In the genomic region with DNA sequence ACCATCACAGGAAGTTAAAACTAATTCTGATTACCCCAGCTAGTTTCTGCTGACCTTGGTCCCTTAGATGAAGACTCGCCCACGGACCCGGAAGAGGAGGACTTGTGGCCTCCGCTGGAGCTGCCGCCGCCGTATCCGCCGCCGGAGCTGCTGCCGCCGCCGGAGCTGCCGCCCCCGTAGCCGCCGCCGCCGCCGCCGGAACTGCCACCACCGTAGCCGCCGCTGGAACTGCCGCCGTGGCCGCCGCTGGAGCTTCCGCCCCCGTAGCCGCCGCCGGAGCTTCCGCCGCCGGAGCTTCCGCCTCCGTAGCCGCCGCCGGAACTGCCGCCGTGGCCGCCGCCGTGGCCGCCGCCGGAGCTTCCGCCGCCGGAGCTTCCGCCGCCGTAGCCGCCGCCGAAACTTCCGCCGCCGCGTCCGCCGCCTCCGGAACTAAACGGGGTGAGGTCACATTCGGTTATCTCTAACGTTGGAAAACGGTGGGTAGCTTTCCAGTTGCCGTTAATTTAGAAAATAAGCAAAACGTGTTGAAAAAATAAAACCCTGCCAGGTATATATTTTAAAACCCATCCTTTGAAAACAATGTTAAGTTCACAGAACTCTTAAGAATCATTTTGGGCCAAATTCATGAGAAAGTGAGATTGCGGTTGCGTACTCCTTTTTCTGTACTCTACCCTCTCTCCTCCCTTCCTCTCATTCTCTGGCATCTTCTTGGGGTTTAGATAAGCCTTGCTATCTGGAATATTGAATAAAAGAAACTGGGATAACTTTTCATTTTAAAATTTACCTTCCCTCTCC, we compare ENCODE assay signal across 8 cellular contexts. TPM values are rescaled to one million over a fixed set of nuclear protein-coding genes. Genes with fewer than 3 reads are reported as not detected.
A peak's percentile ranks its signal among the peaks of the same experiment; 100 is the strongest.
DNase-seq lines count a peak whose midpoint lies in the region; ATAC-seq and TF ChIP-seq lines count a peak whose summit lies in the region.

No MANE protein-coding gene starts in this region.

- CTCF ChIA-PET in HCT116 (lab: Charles Lee): interaction anchor here (0.7 to 2.1 kb wide), 6 partner anchors 54 to 847 kb away, joined by 3 to 9 read pairs (median 5); no protein-coding TSS in a partner anchor

- H3K27ac ChIP-seq in HCT116 (ENCODE audit: low read depth, low read length): peak overlapping the region; percentile 93
- peak overlapping the region; percentile 77 for H3K27ac ChIP-seq in parathyroid adenoma
- H3K27ac ChIP-seq in tibial artery: peak overlapping the region; percentile 74 to 88

- peaks cover 9% of the 10 kb centered on the region for H3K27me3 Mint-ChIP-seq in activated naive CD8-positive, alpha-beta T cell treated with anti-CD3 and anti-CD28 coated beads for 36 hours

- no peak for TF ChIP-seq CTCF in HCT116 (IDR thresholded peaks at IDR 0.05 in 2 of 3, conservative IDR thresholded peaks at IDR 0.05 in 1 of 3; ENCODE audit: borderline replicate concordance in 1 of 3, insufficient read depth in 1 of 3, low read depth in 2 of 3, low read length in 2 of 3)
- TF ChIP-seq CTCF in parathyroid adenoma (IDR thresholded peaks at IDR 0.05): no peak
- TF ChIP-seq CTCF in tibial artery (IDR thresholded peaks at IDR 0.05): peak in 1 of 2 experiments; percentile 12

- no peak overlapping the region for H2AFZ ChIP-seq in HCT116 (ENCODE audit: low read depth, low read length, poor library complexity, severe bottlenecking)
- peak overlapping the region; percentile 94 for H2AFZ ChIP-seq in parathyroid adenoma

- POLR2A ChIA-PET in HCT116 (lab: Charles Lee): interaction anchor here (0.7 to 1.6 kb wide), 5 partner anchors 11 to 870 kb away, joined by 3 to 6 read pairs (median 3); partner anchors contain the start of gene EIF1

- BruUV-seq in HCT116 (replicated peaks; lab: Mats Ljungman, UMichigan): no TSS peak

- RAD21 ChIA-PET in HCT116 (lab: Charles Lee; ENCODE audit: low non-redundant PET in 1 of 2, low total read pairs in 2 of 2, uncharacterized antibody in 2 of 2, unreplicated experiment in 2 of 2): no interaction called here

- DNase-seq in EL (peak; percentile 86), HCT116 (ENCODE audit: low read depth, low spot score) (peak; percentile 53), NAMALWA (ENCODE audit: low spot score) (peak; percentile 76), SKM-1 treated with dmso at 0.1 percent for 144 hours (lab: John Stamatoyannopoulos, UW; ENCODE audit: unreplicated experiment) (peak; percentile 54), Right ventricle myocardium superior (peak; percentile 88), tibial artery (peak; percentile 56 to 88)
- DNase-seq in activated naive CD8-positive, alpha-beta T cell treated with anti-CD3 and anti-CD28 coated beads for 36 hours: peak; percentile 85

- no peaks in the 10 kb centered on the region for H3K9me2 ChIP-seq in HCT116 (ENCODE audit: insufficient read depth)

- peaks cover 17% of the 10 kb centered on the region for H3K4me1 Mint-ChIP-seq in activated naive CD8-positive, alpha-beta T cell treated with anti-CD3 and anti-CD28 coated beads for 36 hours

- H3K4me2 ChIP-seq in HCT116 (ENCODE audit: low read length) (peak overlapping the region; percentile 85), parathyroid adenoma (ENCODE audit: low read length) (peak overlapping the region; percentile 79)

- no peaks in the 10 kb centered on the region for H4K20me1 ChIP-seq in HCT116 (ENCODE audit: insufficient read depth)

- H3K9me3 ChIP-seq in HCT116 (ENCODE audit: control insufficient read depth in 1 of 2, insufficient read depth in 1 of 2, low read depth in 1 of 2, low read length in 2 of 2) (no peaks in the 10 kb centered on the region), parathyroid adenoma (ENCODE audit: control insufficient read depth, low read length) (no peaks in the 10 kb centered on the region), tibial artery (no peaks in the 10 kb centered on the region)

- peaks cover 2% of the 10 kb centered on the region for H3K9me3 Mint-ChIP-seq in activated naive CD8-positive, alpha-beta T cell treated with anti-CD3 and anti-CD28 coated beads for 36 hours

- H3K27ac Mint-ChIP-seq in activated naive CD8-positive, alpha-beta T cell treated with anti-CD3 and anti-CD28 coated beads for 36 hours: peak overlapping the region; percentile 94

- H3K27me3 ChIP-seq in HCT116 (ENCODE audit: insufficient read depth, low read length) (no peaks in the 10 kb centered on the region), parathyroid adenoma (ENCODE audit: control insufficient read depth, insufficient read depth, low read length) (no peaks in the 10 kb centered on the region), tibial artery (no peaks in the 10 kb centered on the region)

- H3K9ac ChIP-seq in HCT116 (ENCODE audit: low read length): peak overlapping the region; percentile 86
- no peak overlapping the region for H3K9ac ChIP-seq in parathyroid adenoma

- TF ChIP-seq RAD21 in HCT116 (IDR thresholded peaks at IDR 0.05; ENCODE audit: low read depth): no peak

- H3K4me1 ChIP-seq in HCT116 (ENCODE audit: control insufficient read depth in 1 of 2, insufficient read depth in 2 of 2, low read length in 2 of 2): peaks cover 8 to 19% of the 10 kb centered on the region in 2 experiments
- H3K4me1 ChIP-seq in parathyroid adenoma: peaks cover 8% of the 10 kb centered on the region
- H3K4me1 ChIP-seq in tibial artery: peaks cover 0 to 14% (median 3%) of the 10 kb centered on the region in 4 donors

- H3K4me3 Mint-ChIP-seq in activated naive CD8-positive, alpha-beta T cell treated with anti-CD3 and anti-CD28 coated beads for 36 hours: peak overlapping the region; percentile 97

- H3K36me3 ChIP-seq in HCT116 (ENCODE audit: control insufficient read depth in 1 of 2, insufficient read depth in 2 of 2, low read length in 2 of 2) (peaks cover 8 to 10% of the 10 kb centered on the region in 2 experiments; a peak in 2 of 4 replicates), parathyroid adenoma (ENCODE audit: control insufficient read depth, insufficient read depth, low read length) (no peaks in the 10 kb centered on the region), tibial artery (peaks cover 0 to 14% (median 11%) of the 10 kb centered on the region in 3 donors)

- peak; percentile 89 for ATAC-seq in HCT116
- peak; percentile 98 for ATAC-seq in Right ventricle myocardium superior (ENCODE audit: poor library complexity)

- intact Hi-C loops in HCT116 (cut with micrococcal nuclease): loop anchor here (5.0 kb wide), 1 partner anchor 83 kb away; no protein-coding TSS in a partner anchor
- intact Hi-C loops in Right ventricle myocardium superior (cut with DNase I): no loop called here
- intact Hi-C loops in tibial artery (cut with DNase I; ENCODE audit: low total_unique reads): no loop called here

- H3K36me3 Mint-ChIP-seq in activated naive CD8-positive, alpha-beta T cell treated with anti-CD3 and anti-CD28 coated beads for 36 hours: peaks cover 35% of the 10 kb centered on the region

- no peak for TF ChIP-seq POLR2A in HCT116 (IDR thresholded peaks at IDR 0.05; ENCODE audit: borderline replicate concordance, extremely low read depth, insufficient read depth, insufficient read length)

- H3K4me3 ChIP-seq in HCT116 (replicated peaks in 1 of 2; ENCODE audit: low read depth in 1 of 2, low read length in 2 of 2) (peak overlapping the region; percentile 69 to 88), parathyroid adenoma (ENCODE audit: low read depth, low read length) (peak overlapping the region; percentile 82), tibial artery (peak overlapping the region; percentile 60 to 77)

- H3K79me2 ChIP-seq in HCT116 (ENCODE audit: insufficient read depth, low read length): peaks cover 60% of the 10 kb centered on the region
- H3K79me2 ChIP-seq in parathyroid adenoma: no peaks in the 10 kb centered on the region

TF ChIP-seq in HCT116, 20 proteins besides CTCF, POLR2A, EP300 and RAD21 (continues in another document):
- TF ChIP-seq ZNF274 (IDR thresholded peaks at IDR 0.05; ENCODE audit: low read depth, low read length) (no peak), EGR1 (IDR thresholded peaks at IDR 0.05; ENCODE audit: low read depth) (peak; percentile 24; the same call in 1 of the 2 replicates), JUND (IDR thresholded peaks at IDR 0.05) (no peak), SP1 (IDR thresholded peaks at IDR 0.05; ENCODE audit: low read depth) (no peak), MAX (IDR thresholded peaks at IDR 0.05) (peak; percentile 31; the same call in 1 of the 2 replicates), CEBPB (IDR thresholded peaks at IDR 0.05; ENCODE audit: low read depth) (no peak), FOSL1 (IDR thresholded peaks at IDR 0.05; ENCODE audit: low read depth) (no peak)

RNA-seq across cellular contexts. Expression of gene KRT10, which starts 3.5 kb away (rescaled TPM):
- total RNA-seq in HCT116 (2021; ENCODE audit: unreplicated experiment): 62.3 TPM
- polyA plus RNA-seq in HCT116 (2012): 22.8 and 27.7 TPM in 2 replicates
- total RNA-seq in activated naive CD8-positive, alpha-beta T cell treated with anti-CD3 and anti-CD28 coated beads for 36 hours: 10 to 100 TPM; 41.9 to 48.6 TPM
- total RNA-seq in Right ventricle myocardium superior: 50.3 TPM

RNA-seq across cellular contexts. Expression of gene KRT28, which starts 19.2 kb away (rescaled TPM):
- not detected for total RNA-seq in HCT116 (2021; ENCODE audit: unreplicated experiment)
- not detected in 2 replicates for polyA plus RNA-seq in HCT116 (2012)
- not detected for total RNA-seq in activated naive CD8-positive, alpha-beta T cell treated with anti-CD3 and anti-CD28 coated beads for 36 hours
- total RNA-seq in Right ventricle myocardium superior: not detected

RNA-seq across cellular contexts. Expression of gene KRT27, which starts 36.6 kb away (rescaled TPM):
- total RNA-seq in HCT116 (2021; ENCODE audit: unreplicated experiment) (not detected), Right ventricle myocardium superior (not detected)
- not detected in 2 replicates for polyA plus RNA-seq in HCT116 (2012)
- total RNA-seq in activated naive CD8-positive, alpha-beta T cell treated with anti-CD3 and anti-CD28 coated beads for 36 hours: not detected

RNA-seq across cellular contexts. Expression of gene KRT26, which starts 46.9 kb away (rescaled TPM):
- total RNA-seq in HCT116 (2021; ENCODE audit: unreplicated experiment) (not detected), Right ventricle myocardium superior (not detected)
- polyA plus RNA-seq in HCT116 (2012): not detected in 2 replicates
- not detected for total RNA-seq in activated naive CD8-positive, alpha-beta T cell treated with anti-CD3 and anti-CD28 coated beads for 36 hours

RNA-seq across cellular contexts. Expression of gene KRT12, which starts 48.1 kb away (rescaled TPM):
- total RNA-seq in HCT116 (2021; ENCODE audit: unreplicated experiment): not detected
- polyA plus RNA-seq in HCT116 (2012): 0.08 and 0.20 TPM in 2 replicates
- total RNA-seq in activated naive CD8-positive, alpha-beta T cell treated with anti-CD3 and anti-CD28 coated beads for 36 hours: not detected
- not detected for total RNA-seq in Right ventricle myocardium superior

Comparison
In these comparisons a context has a peak if more than half of its experiments do, and no peak if none do; other contexts are left out.
1. Peak in every context shown above with its lines: DNase-seq, ATAC-seq, H3K4me3 ChIP-seq and H3K27ac ChIP-seq.